ENCODE assay signal across 1 cellular context in the genomic region with DNA sequence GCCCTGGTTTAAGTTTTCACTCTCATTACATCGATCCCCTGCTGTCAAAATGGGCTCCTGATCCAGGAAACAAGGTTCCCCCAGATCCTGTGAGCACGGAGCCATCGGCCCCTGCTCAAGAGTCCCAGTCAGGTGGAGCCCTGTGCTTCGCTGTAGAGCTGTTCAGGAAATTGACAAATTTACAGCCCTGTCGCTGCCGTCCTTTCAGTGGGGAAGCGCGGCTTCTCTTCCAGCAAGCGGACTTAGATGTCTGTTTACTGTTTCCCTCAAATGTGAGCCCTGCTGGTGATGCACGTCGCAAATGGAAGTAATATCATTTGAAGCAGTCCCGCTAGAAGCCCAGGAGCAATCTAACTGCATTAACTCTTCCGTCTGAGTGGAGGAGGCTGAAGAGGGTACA.
TF ChIP-seq lines count a peak whose summit lies in the region.

No MANE protein-coding gene starts in this region.

TF ChIP-seq in GM23338, 12 proteins besides CTCF, POLR2A, EP300 and RAD21 (continued from another document):
- TF ChIP-seq, protein P1, sequence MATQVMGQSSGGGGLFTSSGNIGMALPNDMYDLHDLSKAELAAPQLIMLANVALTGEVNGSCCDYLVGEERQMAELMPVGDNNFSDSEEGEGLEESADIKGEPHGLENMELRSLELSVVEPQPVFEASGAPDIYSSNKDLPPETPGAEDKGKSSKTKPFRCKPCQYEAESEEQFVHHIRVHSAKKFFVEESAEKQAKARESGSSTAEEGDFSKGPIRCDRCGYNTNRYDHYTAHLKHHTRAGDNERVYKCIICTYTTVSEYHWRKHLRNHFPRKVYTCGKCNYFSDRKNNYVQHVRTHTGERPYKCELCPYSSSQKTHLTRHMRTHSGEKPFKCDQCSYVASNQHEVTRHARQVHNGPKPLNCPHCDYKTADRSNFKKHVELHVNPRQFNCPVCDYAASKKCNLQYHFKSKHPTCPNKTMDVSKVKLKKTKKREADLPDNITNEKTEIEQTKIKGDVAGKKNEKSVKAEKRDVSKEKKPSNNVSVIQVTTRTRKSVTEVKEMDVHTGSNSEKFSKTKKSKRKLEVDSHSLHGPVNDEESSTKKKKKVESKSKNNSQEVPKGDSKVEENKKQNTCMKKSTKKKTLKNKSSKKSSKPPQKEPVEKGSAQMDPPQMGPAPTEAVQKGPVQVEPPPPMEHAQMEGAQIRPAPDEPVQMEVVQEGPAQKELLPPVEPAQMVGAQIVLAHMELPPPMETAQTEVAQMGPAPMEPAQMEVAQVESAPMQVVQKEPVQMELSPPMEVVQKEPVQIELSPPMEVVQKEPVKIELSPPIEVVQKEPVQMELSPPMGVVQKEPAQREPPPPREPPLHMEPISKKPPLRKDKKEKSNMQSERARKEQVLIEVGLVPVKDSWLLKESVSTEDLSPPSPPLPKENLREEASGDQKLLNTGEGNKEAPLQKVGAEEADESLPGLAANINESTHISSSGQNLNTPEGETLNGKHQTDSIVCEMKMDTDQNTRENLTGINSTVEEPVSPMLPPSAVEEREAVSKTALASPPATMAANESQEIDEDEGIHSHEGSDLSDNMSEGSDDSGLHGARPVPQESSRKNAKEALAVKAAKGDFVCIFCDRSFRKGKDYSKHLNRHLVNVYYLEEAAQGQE (IDR thresholded peaks at IDR 0.05; ENCODE audit: unreplicated experiment): no peak
- TF ChIP-seq JUNB (IDR thresholded peaks at IDR 0.05; ENCODE audit: unreplicated experiment) (no peak), ZNF331 (CRISPR knock-in tag; IDR thresholded peaks at IDR 0.05; ENCODE audit: low read depth) (no peak), EZH2phosphoT487 (IDR thresholded peaks at IDR 0.05; ENCODE audit: unreplicated experiment) (no peak), NANOG (IDR thresholded peaks at IDR 0.05; ENCODE audit: borderline replicate concordance) (no peak), STAT1 (IDR thresholded peaks at IDR 0.05; ENCODE audit: unreplicated experiment) (no peak), CREB1 (CRISPR knock-in tag; IDR thresholded peaks at IDR 0.05; ENCODE audit: low read depth) (no peak), ZNF114 (CRISPR knock-in tag; IDR thresholded peaks at IDR 0.05) (no peak)
- TF ChIP-seq, protein P2, sequence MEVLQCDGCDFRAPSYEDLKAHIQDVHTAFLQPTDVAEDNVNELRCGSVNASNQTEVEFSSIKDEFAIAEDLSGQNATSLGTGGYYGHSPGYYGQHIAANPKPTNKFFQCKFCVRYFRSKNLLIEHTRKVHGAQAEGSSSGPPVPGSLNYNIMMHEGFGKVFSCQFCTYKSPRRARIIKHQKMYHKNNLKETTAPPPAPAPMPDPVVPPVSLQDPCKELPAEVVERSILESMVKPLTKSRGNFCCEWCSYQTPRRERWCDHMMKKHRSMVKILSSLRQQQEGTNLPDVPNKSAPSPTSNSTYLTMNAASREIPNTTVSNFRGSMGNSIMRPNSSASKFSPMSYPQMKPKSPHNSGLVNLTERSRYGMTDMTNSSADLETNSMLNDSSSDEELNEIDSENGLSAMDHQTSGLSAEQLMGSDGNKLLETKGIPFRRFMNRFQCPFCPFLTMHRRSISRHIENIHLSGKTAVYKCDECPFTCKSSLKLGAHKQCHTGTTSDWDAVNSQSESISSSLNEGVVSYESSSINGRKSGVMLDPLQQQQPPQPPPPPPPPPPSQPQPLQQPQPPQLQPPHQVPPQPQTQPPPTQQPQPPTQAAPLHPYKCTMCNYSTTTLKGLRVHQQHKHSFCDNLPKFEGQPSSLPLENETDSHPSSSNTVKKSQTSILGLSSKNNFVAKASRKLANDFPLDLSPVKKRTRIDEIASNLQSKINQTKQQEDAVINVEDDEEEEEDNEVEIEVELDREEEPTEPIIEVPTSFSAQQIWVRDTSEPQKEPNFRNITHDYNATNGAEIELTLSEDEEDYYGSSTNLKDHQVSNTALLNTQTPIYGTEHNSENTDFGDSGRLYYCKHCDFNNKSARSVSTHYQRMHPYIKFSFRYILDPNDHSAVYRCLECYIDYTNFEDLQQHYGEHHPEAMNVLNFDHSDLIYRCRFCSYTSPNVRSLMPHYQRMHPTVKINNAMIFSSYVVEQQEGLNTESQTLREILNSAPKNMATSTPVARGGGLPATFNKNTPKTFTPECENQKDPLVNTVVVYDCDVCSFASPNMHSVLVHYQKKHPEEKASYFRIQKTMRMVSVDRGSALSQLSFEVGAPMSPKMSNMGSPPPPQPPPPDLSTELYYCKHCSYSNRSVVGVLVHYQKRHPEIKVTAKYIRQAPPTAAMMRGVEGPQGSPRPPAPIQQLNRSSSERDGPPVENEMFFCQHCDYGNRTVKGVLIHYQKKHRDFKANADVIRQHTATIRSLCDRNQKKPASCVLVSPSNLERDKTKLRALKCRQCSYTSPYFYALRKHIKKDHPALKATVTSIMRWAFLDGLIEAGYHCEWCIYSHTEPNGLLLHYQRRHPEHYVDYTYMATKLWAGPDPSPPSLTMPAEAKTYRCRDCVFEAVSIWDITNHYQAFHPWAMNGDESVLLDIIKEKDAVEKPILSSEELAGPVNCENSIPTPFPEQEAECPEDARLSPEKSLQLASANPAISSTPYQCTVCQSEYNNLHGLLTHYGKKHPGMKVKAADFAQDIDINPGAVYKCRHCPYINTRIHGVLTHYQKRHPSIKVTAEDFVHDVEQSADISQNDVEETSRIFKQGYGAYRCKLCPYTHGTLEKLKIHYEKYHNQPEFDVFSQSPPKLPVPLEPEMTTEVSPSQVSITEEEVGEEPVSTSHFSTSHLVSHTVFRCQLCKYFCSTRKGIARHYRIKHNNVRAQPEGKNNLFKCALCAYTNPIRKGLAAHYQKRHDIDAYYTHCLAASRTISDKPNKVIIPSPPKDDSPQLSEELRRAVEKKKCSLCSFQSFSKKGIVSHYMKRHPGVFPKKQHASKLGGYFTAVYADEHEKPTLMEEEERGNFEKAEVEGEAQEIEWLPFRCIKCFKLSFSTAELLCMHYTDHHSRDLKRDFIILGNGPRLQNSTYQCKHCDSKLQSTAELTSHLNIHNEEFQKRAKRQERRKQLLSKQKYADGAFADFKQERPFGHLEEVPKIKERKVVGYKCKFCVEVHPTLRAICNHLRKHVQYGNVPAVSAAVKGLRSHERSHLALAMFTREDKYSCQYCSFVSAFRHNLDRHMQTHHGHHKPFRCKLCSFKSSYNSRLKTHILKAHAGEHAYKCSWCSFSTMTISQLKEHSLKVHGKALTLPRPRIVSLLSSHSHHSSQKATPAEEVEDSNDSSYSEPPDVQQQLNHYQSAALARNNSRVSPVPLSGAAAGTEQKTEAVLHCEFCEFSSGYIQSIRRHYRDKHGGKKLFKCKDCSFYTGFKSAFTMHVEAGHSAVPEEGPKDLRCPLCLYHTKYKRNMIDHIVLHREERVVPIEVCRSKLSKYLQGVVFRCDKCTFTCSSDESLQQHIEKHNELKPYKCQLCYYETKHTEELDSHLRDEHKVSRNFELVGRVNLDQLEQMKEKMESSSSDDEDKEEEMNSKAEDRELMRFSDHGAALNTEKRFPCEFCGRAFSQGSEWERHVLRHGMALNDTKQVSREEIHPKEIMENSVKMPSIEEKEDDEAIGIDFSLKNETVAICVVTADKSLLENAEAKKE (CRISPR knock-in tag; IDR thresholded peaks at IDR 0.05): no peak
